In the genomic region with DNA sequence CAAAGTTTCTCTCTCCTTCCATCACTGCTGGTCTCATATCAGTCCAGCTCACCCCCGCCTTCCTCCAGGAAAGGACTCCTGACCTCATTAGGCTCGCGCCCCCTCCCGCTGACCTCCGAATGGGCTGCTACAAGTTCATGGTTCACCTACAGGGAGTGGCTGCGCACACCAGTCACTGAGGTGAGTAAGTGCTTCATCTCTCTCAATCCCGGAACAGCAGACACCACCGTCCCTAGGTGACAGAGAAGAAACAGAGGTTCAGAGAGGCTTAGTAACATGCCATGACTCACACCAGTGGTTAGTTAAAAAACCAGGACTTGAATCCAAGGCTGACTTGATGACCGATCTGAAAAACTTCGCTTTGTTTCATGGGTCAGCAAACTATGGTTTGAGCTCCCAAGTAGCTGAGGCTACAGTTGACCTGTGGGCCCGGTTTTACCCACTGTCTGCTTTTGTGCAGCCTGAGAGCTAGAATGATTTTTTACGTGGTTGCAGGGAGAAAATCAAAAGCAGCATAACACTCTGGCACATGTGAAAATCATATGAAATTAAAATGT, we compare ENCODE assay signal across 9 cellular contexts. TPM values are rescaled to one million over a fixed set of nuclear protein-coding genes. Genes with fewer than 3 reads are reported as not detected.
DNase-seq lines count a peak whose midpoint lies in the region; ATAC-seq and TF ChIP-seq lines count a peak whose summit lies in the region.
"Had no signal": no experiment of that assay in that cellular context is flagged by ENCODE, and none has a peak within 500 bp of the region (broad histone marks: within the 10 kb centered on the region; RNA-seq: fewer than 3 reads in every experiment).

No MANE protein-coding gene starts in this region.

- no peak overlapping the region for H3K4me3 ChIP-seq in mesenchymal stem cell (ENCODE audit: insufficient read depth in 1 of 2, low read depth in 1 of 2, low read length in 2 of 2)
- no peak overlapping the region for H3K4me3 ChIP-seq in gastrocnemius medialis
- H3K4me3 ChIP-seq in sigmoid colon: no peak overlapping the region
- H3K4me3 ChIP-seq: psoas muscle had no signal

- peak; percentile 46 for DNase-seq in AG08396 (ENCODE audit: low spot score)
- peak; percentile 38 for DNase-seq in MV-4-11 (lab: John Stamatoyannopoulos, UW)
- DNase-seq in mesenchymal stem cell: peak; percentile 78
- DNase-seq in NCI-H2171 treated with DMSO at 0.1 percent for 48 hours (lab: John Stamatoyannopoulos, UW): no peak
- no peak for DNase-seq in gastrocnemius medialis
- DNase-seq in sigmoid colon: no peak
- DNase-seq: psoas muscle had no signal

- H3K27ac Mint-ChIP-seq in activated naive CD8-positive, alpha-beta T cell: peak overlapping the region; percentile 71

- no peak overlapping the region for H4K91ac ChIP-seq in mesenchymal stem cell (ENCODE audit: low read length)

- no peak overlapping the region for H3K9ac ChIP-seq in mesenchymal stem cell (ENCODE audit: low read length)

- H3K4me2 ChIP-seq in mesenchymal stem cell (ENCODE audit: low read length, poor library complexity, severe bottlenecking): no peak overlapping the region

- H4K8ac ChIP-seq in mesenchymal stem cell (ENCODE audit: low read length): peak overlapping the region; percentile 55

- H3K36me3 ChIP-seq in mesenchymal stem cell (ENCODE audit: control insufficient read depth in 1 of 2, insufficient read depth in 2 of 2, low read depth in 1 of 2, low read length in 2 of 2) (no peaks in the 10 kb centered on the region), gastrocnemius medialis (no peaks in the 10 kb centered on the region), sigmoid colon (no peaks in the 10 kb centered on the region)

- peaks cover 61% of the 10 kb centered on the region for H3K4me1 Mint-ChIP-seq in activated naive CD8-positive, alpha-beta T cell (ENCODE audit: low read depth)

- no peak for TF ChIP-seq CTCF in gastrocnemius medialis (IDR thresholded peaks at IDR 0.05 in 4 of 5, conservative IDR thresholded peaks at IDR 0.05 in 1 of 5)
- no peak for TF ChIP-seq CTCF in sigmoid colon (IDR thresholded peaks at IDR 0.05)

- no peak overlapping the region for H3K23ac ChIP-seq in mesenchymal stem cell (ENCODE audit: low read length in 2 of 2)

- no peaks in the 10 kb centered on the region for H3K9me3 Mint-ChIP-seq in activated naive CD8-positive, alpha-beta T cell (ENCODE audit: low read depth)

- H2BK5ac ChIP-seq in mesenchymal stem cell (ENCODE audit: low read depth, low read length, poor library complexity, severe bottlenecking): no peak overlapping the region

- H3K4me1 ChIP-seq in mesenchymal stem cell (ENCODE audit: control insufficient read depth, insufficient read depth, low read depth, low read length) (peaks cover 21% of the 10 kb centered on the region), gastrocnemius medialis (peaks cover 5 to 8% of the 10 kb centered on the region in 2 donors), sigmoid colon (peaks cover 0 to 14% (median 13%) of the 10 kb centered on the region in 4 donors)

- no peaks in the 10 kb centered on the region for H3K27me3 ChIP-seq in mesenchymal stem cell (ENCODE audit: control insufficient read depth in 1 of 2, insufficient read depth in 1 of 2, low read length in 2 of 2)
- H3K27me3 ChIP-seq in gastrocnemius medialis: no peaks in the 10 kb centered on the region
- no peaks in the 10 kb centered on the region for H3K27me3 ChIP-seq in sigmoid colon

- TF ChIP-seq POLR2A in gastrocnemius medialis (IDR thresholded peaks at IDR 0.05): no peak
- TF ChIP-seq POLR2A in sigmoid colon (IDR thresholded peaks at IDR 0.05): no peak

- H3K9me3 ChIP-seq in mesenchymal stem cell (ENCODE audit: control insufficient read depth, low read length): no peaks in the 10 kb centered on the region
- no peaks in the 10 kb centered on the region for H3K9me3 ChIP-seq in gastrocnemius medialis
- H3K9me3 ChIP-seq in sigmoid colon: no peaks in the 10 kb centered on the region
- H3K9me3 ChIP-seq: psoas muscle had no signal

- peak overlapping the region; percentile 49 to 69 for H2BK12ac ChIP-seq in mesenchymal stem cell (ENCODE audit: low read length in 2 of 2)

- TF ChIP-seq EP300 in sigmoid colon (IDR thresholded peaks at IDR 0.05): no peak

- H2AK5ac ChIP-seq in mesenchymal stem cell (ENCODE audit: low read length, severe bottlenecking): peak overlapping the region; percentile 92

- ATAC-seq in GM18519 (IDR thresholded peaks at IDR 0.05; ENCODE audit: low FRiP score, unreplicated experiment) (no peak), gastrocnemius medialis (no peak)
- ATAC-seq: psoas muscle had no signal

- no peaks in the 10 kb centered on the region for H3K27me3 Mint-ChIP-seq in activated naive CD8-positive, alpha-beta T cell

- peak overlapping the region in 1 of 2 experiments; percentile 84 for H3K18ac ChIP-seq in mesenchymal stem cell (ENCODE audit: low read depth in 1 of 2, low read length in 2 of 2)

- no peaks in the 10 kb centered on the region for H3K79me1 ChIP-seq in mesenchymal stem cell (replicated peaks; ENCODE audit: low read length, poor library complexity, severe bottlenecking)

- WGBS in mesenchymal stem cell: 68% methylated on average over 12 of the region's 12 CpGs
- 67 to 84% methylated on average over 12 of the region's 12 CpGs for WGBS in sigmoid colon, 2 donors

- H2BK120ac ChIP-seq in mesenchymal stem cell (ENCODE audit: low read depth, low read length): peak overlapping the region; percentile 39

- H3K27ac ChIP-seq in mesenchymal stem cell (ENCODE audit: low read length, poor library complexity, severe bottlenecking): peak overlapping the region; percentile 66
- peak overlapping the region in 1 of 4 donors; percentile 14 for H3K27ac ChIP-seq in gastrocnemius medialis
- no peak overlapping the region for H3K27ac ChIP-seq in sigmoid colon
- H3K27ac ChIP-seq: psoas muscle had no signal

- peak overlapping the region; percentile 63 for H2BK15ac ChIP-seq in mesenchymal stem cell (ENCODE audit: low read depth, poor library complexity, severe bottlenecking)

- in situ Hi-C loops in gastrocnemius medialis (cut with MboI; ENCODE audit: low sequenced_read_pairs in 4 of 4): no loop called here

- intact Hi-C loops in gastrocnemius medialis (cut with DNase I; ENCODE audit: low total_unique reads): no loop called here
- intact Hi-C loops in sigmoid colon (cut with DNase I): no loop called here

- no peak overlapping the region for H3K14ac ChIP-seq in mesenchymal stem cell (ENCODE audit: low read length in 2 of 2)

- no peak overlapping the region for H3K4ac ChIP-seq in mesenchymal stem cell (ENCODE audit: low read depth in 1 of 2, low read length in 2 of 2)

- peaks cover 5% of the 10 kb centered on the region for H3K36me3 Mint-ChIP-seq in activated naive CD8-positive, alpha-beta T cell

- H2AFZ ChIP-seq in mesenchymal stem cell (ENCODE audit: low read depth, low read length): no peak overlapping the region

- peak overlapping the region; percentile 17 for H3K4me3 Mint-ChIP-seq in activated naive CD8-positive, alpha-beta T cell

RNA-seq across cellular contexts. Expression of gene ZFP36L2, which starts 42.0 kb away (rescaled TPM):
- polyA plus RNA-seq in mesenchymal stem cell (2013, experiment 1 of 2): 88.2 TPM
- polyA plus RNA-seq in mesenchymal stem cell (2013, experiment 2 of 2): 85.9 TPM
- total RNA-seq in gastrocnemius medialis (10 to 100 TPM; 15.5 to 58.6 (median 44.8) TPM), sigmoid colon (100 to 1,000 TPM in 1 of 4 donors, 10 to 100 TPM in 3; 59.8 to 115 (median 72.3) TPM)
- polyA plus RNA-seq in sigmoid colon: 100 to 1,000 TPM in 2 of 3 donors, 10 to 100 TPM in 1; 97.3 to 120 (median 116) TPM

Comparison
In these comparisons a context has a peak if more than half of its experiments do, and no peak if none do; other contexts are left out.
1. DNase-seq: peak in AG08396 (single experiment), MV-4-11 (single experiment) and mesenchymal stem cell (single experiment); none in NCI-H2171 treated with DMSO at 0.1 percent for 48 hours (single experiment), gastrocnemius medialis (0 of 2) and sigmoid colon (single experiment).